ENCODE assay signal across 21 cellular contexts in genomic region chr14:101843038-101843437, GRCh38.
DNase-seq lines count a peak whose midpoint lies in the region; ATAC-seq and TF ChIP-seq lines count a peak whose summit lies in the region.
"Had no signal": no experiment of that assay in that cellular context is flagged by ENCODE, and none has a peak within 500 bp of the region (broad histone marks: within the 10 kb centered on the region; RNA-seq: fewer than 3 reads in every experiment).

No MANE protein-coding gene starts in this region.

- peak overlapping the region; percentile 80 for H3K27ac Mint-ChIP-seq in stimulated activated naive CD8-positive, alpha-beta T cell treated with anti-CD3 and anti-CD28 coated beads, Interleukin-15, Interleukin-2, amounts not matched to agents 100 ng/mL and 50 ng/mL, for 24 hours
- peak overlapping the region in 1 of 2 donors; percentile 44 for H3K27ac Mint-ChIP-seq in stimulated activated naive CD8-positive, alpha-beta T cell treated with anti-CD3 and anti-CD28 coated beads, Interleukin-15, amount 100 ng/mL, for 72 hours
- H3K27ac Mint-ChIP-seq in T-helper 17 cell (peak overlapping the region; percentile 98), Caco-2 (ENCODE audit: unreplicated experiment) (no peak overlapping the region)
- H3K27ac Mint-ChIP-seq in dendritic cell treated with granulocyte-macrophage colony-stimulating factor and Interleukin-4, amounts not matched to agents 40 ng/mL and 50 ng/mL, for 4 days, result peak overlapping the region; percentile 52

- POLR2A ChIA-PET in Caco-2 (lab: Charles Lee), result no interaction called here

- H3K36me3 ChIP-seq in Caco-2 (ENCODE audit: control insufficient read depth, insufficient read depth, low read length) (no peaks in the 10 kb centered on the region), lower lobe of right lung (peaks cover 9% of the 10 kb centered on the region), SJCRH30 (0 out of 2 replicates have a peak, but pooled peaks cover 3% of the 10 kb centered on the region)
- H3K36me3 ChIP-seq: HAP-1, left lung, Peyer's patch, prostate gland had no signal

- H3K9me3 ChIP-seq in T-helper 17 cell (ENCODE audit: control insufficient read depth, low read length, poor library complexity, severe bottlenecking) (no peaks in the 10 kb centered on the region), Caco-2 (no peaks in the 10 kb centered on the region), lower lobe of right lung (no peaks in the 10 kb centered on the region), SJCRH30 (replicated peaks) (no peaks in the 10 kb centered on the region)
- H3K9me3 ChIP-seq: gastroesophageal sphincter, HAP-1, left lung, Peyer's patch, prostate gland, testis had no signal

- H3K27me3 ChIP-seq in Caco-2 (replicated peaks; ENCODE audit: control insufficient read depth, insufficient read depth, low read length) (no peaks in the 10 kb centered on the region), lower lobe of right lung (ENCODE audit: low read depth) (no peaks in the 10 kb centered on the region), SJCRH30 (no peaks in the 10 kb centered on the region)
- H3K27me3 ChIP-seq: gastroesophageal sphincter, left lung, Peyer's patch, testis had no signal

- TF ChIP-seq CTCF in Caco-2 (IDR thresholded peaks at IDR 0.05; ENCODE audit: insufficient read depth in 1 of 2, low read depth in 1 of 2, low read length in 1 of 2, severe bottlenecking in 1 of 2, unreplicated experiment in 1 of 2), result no peak
- TF ChIP-seq CTCF in lower lobe of right lung (IDR thresholded peaks at IDR 0.05), result no peak

- H3K4me1 Mint-ChIP-seq in stimulated activated naive CD8-positive, alpha-beta T cell treated with anti-CD3 and anti-CD28 coated beads, Interleukin-15, Interleukin-2, amounts not matched to agents 100 ng/mL and 50 ng/mL, for 24 hours (ENCODE audit: low read depth), result peaks cover 90% of the 10 kb centered on the region
- H3K4me1 Mint-ChIP-seq in stimulated activated naive CD8-positive, alpha-beta T cell treated with anti-CD3 and anti-CD28 coated beads, Interleukin-15, amount 100 ng/mL, for 72 hours, result peaks cover 97% of the 10 kb centered on the region
- H3K4me1 Mint-ChIP-seq in T-helper 17 cell, result peaks cover 76% of the 10 kb centered on the region
- H3K4me1 Mint-ChIP-seq in dendritic cell treated with granulocyte-macrophage colony-stimulating factor and Interleukin-4, amounts not matched to agents 40 ng/mL and 50 ng/mL, for 4 days (ENCODE audit: low read depth), result peaks cover 51% of the 10 kb centered on the region
- H3K4me1 Mint-ChIP-seq in Caco-2 (ENCODE audit: low read depth, unreplicated experiment), result no peaks in the 10 kb centered on the region

- H3K27me3 Mint-ChIP-seq in stimulated activated naive CD8-positive, alpha-beta T cell treated with anti-CD3 and anti-CD28 coated beads, Interleukin-15, Interleukin-2, amounts not matched to agents 100 ng/mL and 50 ng/mL, for 24 hours, result no peaks in the 10 kb centered on the region
- no peaks in the 10 kb centered on the region for H3K27me3 Mint-ChIP-seq in stimulated activated naive CD8-positive, alpha-beta T cell treated with anti-CD3 and anti-CD28 coated beads, Interleukin-15, amount 100 ng/mL, for 72 hours
- no peaks in the 10 kb centered on the region for H3K27me3 Mint-ChIP-seq in T-helper 17 cell
- H3K27me3 Mint-ChIP-seq in dendritic cell treated with granulocyte-macrophage colony-stimulating factor and Interleukin-4, amounts not matched to agents 40 ng/mL and 50 ng/mL, for 4 days, result no peaks in the 10 kb centered on the region
- no peaks in the 10 kb centered on the region for H3K27me3 Mint-ChIP-seq in Caco-2 (ENCODE audit: insufficient read depth, unreplicated experiment)
- H3K27me3 Mint-ChIP-seq: brain had no signal

- H3K9me3 Mint-ChIP-seq in stimulated activated naive CD8-positive, alpha-beta T cell treated with anti-CD3 and anti-CD28 coated beads, Interleukin-15, Interleukin-2, amounts not matched to agents 100 ng/mL and 50 ng/mL, for 24 hours, result no peaks in the 10 kb centered on the region
- no peaks in the 10 kb centered on the region for H3K9me3 Mint-ChIP-seq in stimulated activated naive CD8-positive, alpha-beta T cell treated with anti-CD3 and anti-CD28 coated beads, Interleukin-15, amount 100 ng/mL, for 72 hours
- no peaks in the 10 kb centered on the region for H3K9me3 Mint-ChIP-seq in dendritic cell treated with granulocyte-macrophage colony-stimulating factor and Interleukin-4, amounts not matched to agents 40 ng/mL and 50 ng/mL, for 4 days
- H3K9me3 Mint-ChIP-seq in Caco-2 (ENCODE audit: unreplicated experiment), result no peaks in the 10 kb centered on the region
- H3K9me3 Mint-ChIP-seq: brain had no signal

- no peak for DNase-seq in stimulated activated naive CD8-positive, alpha-beta T cell treated with anti-CD3 and anti-CD28 coated beads, Interleukin-15, amount 100 ng/mL, for 72 hours
- DNase-seq in T-helper 17 cell (no peak), Caco-2 (no peak), lower lobe of right lung (no peak), SJCRH30 (no peak)
- DNase-seq: activated gamma-delta T cell, left lung, NCI-H1417 treated with DMSO at 0.1 percent for 48 hours, NCI-H2171, NCI-H774, small intestine, testis had no signal

- no peaks in the 10 kb centered on the region for H3K4me1 ChIP-seq in Caco-2
- H3K4me1 ChIP-seq in lower lobe of right lung, result peaks cover 10% of the 10 kb centered on the region
- no peaks in the 10 kb centered on the region for H3K4me1 ChIP-seq in SJCRH30
- H3K4me1 ChIP-seq: prostate gland had no signal

- BruUV-seq in Caco-2 (replicated peaks; lab: Mats Ljungman, UMichigan), result no TSS peak

- H3K27ac ChIP-seq in lower lobe of right lung (no peak overlapping the region), SJCRH30 (no peak overlapping the region)
- H3K27ac ChIP-seq: gastroesophageal sphincter, prostate gland, SK-N-MC, testis had no signal

- no peak overlapping the region for H3K4me3 Mint-ChIP-seq in stimulated activated naive CD8-positive, alpha-beta T cell treated with anti-CD3 and anti-CD28 coated beads, Interleukin-15, Interleukin-2, amounts not matched to agents 100 ng/mL and 50 ng/mL, for 24 hours
- H3K4me3 Mint-ChIP-seq in stimulated activated naive CD8-positive, alpha-beta T cell treated with anti-CD3 and anti-CD28 coated beads, Interleukin-15, amount 100 ng/mL, for 72 hours, result no peak overlapping the region
- H3K4me3 Mint-ChIP-seq in T-helper 17 cell, result peak overlapping the region; percentile 7
- H3K4me3 Mint-ChIP-seq in dendritic cell treated with granulocyte-macrophage colony-stimulating factor and Interleukin-4, amounts not matched to agents 40 ng/mL and 50 ng/mL, for 4 days, result no peak overlapping the region
- no peak overlapping the region for H3K4me3 Mint-ChIP-seq in Caco-2 (ENCODE audit: unreplicated experiment)
- H3K4me3 Mint-ChIP-seq: brain had no signal

- CTCF ChIA-PET in Caco-2 (lab: Charles Lee), result interaction anchor here (0.5 to 0.8 kb wide), 2 partner anchors 54 to 72 kb away, joined by 3 read pairs; no protein-coding TSS in a partner anchor

- H3K4me3 ChIP-seq in Caco-2 (ENCODE audit: low read depth, low read length) (no peak overlapping the region), lower lobe of right lung (no peak overlapping the region), SJCRH30 (no peak overlapping the region)
- H3K4me3 ChIP-seq: gastroesophageal sphincter, HAP-1, left lung, Peyer's patch, prostate gland, SK-N-MC, testis had no signal

- H3K36me3 Mint-ChIP-seq in stimulated activated naive CD8-positive, alpha-beta T cell treated with anti-CD3 and anti-CD28 coated beads, Interleukin-15, Interleukin-2, amounts not matched to agents 100 ng/mL and 50 ng/mL, for 24 hours (ENCODE audit: low read depth), result peaks cover 31% of the 10 kb centered on the region
- H3K36me3 Mint-ChIP-seq in T-helper 17 cell (ENCODE audit: low read depth) (peaks cover 7% of the 10 kb centered on the region), Caco-2 (ENCODE audit: insufficient read depth, unreplicated experiment) (peaks cover 5% of the 10 kb centered on the region)
- peaks cover 64% of the 10 kb centered on the region for H3K36me3 Mint-ChIP-seq in dendritic cell treated with granulocyte-macrophage colony-stimulating factor and Interleukin-4, amounts not matched to agents 40 ng/mL and 50 ng/mL, for 4 days (ENCODE audit: low read depth)

- no peak for ATAC-seq in stimulated activated naive CD8-positive, alpha-beta T cell treated with anti-CD3 and anti-CD28 coated beads, Interleukin-15, amount 100 ng/mL, for 72 hours
- ATAC-seq in T-helper 17 cell (no peak), lower lobe of right lung (no peak), GM18868 (IDR thresholded peaks at IDR 0.05; ENCODE audit: unreplicated experiment) (no peak)
- ATAC-seq: gastroesophageal sphincter had no signal

- intact Hi-C loops in dendritic cell treated with granulocyte-macrophage colony-stimulating factor and Interleukin-4, amounts not matched to agents 40 ng/mL and 50 ng/mL, for 4 days (cut with micrococcal nuclease), result loop anchor here (2.0 to 5.0 kb wide), 2 partner anchors 34 to 72 kb away; no protein-coding TSS in a partner anchor
- intact Hi-C loops in Caco-2 (cut with micrococcal nuclease; ENCODE audit: unreplicated experiment) (loop anchor here (5.0 kb wide), 1 partner anchor 71 kb away; no protein-coding TSS in a partner anchor), lower lobe of right lung (cut with DNase I) (no loop called here)
